ENCODE assay signal across 1 cellular context in the genomic region with DNA sequence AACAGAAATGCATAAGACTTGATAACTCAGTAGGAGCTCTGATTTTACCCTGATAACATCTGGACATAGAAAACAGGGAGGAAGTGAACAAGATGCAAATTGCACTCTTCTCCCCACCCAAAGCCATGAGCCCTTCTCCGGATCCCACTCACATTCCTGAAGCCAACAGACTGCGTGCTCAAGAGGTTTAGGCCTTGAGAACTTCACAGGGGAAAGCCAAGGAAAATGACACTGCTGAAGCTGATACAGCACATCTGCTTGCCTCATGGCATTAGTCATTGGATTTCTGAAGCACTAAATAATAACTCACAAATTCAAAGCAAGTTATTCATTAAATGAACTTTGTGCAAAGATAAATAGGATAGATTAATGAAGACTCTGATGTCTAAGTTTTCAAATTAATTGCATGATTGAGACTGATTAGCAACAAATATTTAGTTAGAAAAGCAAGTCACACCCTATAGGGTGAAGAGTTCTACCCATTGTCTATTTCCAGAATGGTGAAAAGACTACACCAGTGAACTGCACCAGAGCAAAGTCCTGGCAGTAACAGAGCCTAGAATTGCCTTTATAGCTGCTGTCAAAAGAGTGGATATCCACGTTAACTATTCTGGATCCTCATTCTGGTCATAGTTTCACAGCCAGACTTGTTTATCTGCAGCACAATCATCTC.
TF ChIP-seq lines count a peak whose summit lies in the region.

No MANE protein-coding gene starts in this region.

TF ChIP-seq in IMR-90, 13 proteins besides CTCF, POLR2A, EP300 and RAD21 (continued from another document):
- no peak for TF ChIP-seq RCOR1 (IDR thresholded peaks at IDR 0.05; ENCODE audit: insufficient replicate concordance, low read length)
- peak; percentile 48; the same call in 1 of the 2 replicates for TF ChIP-seq MXI1 (IDR thresholded peaks at IDR 0.05; ENCODE audit: borderline replicate concordance, low read depth, low read length)
- 0 out of 2 replicates have a peak, but pooled peaks have one; percentile 21 for TF ChIP-seq BHLHE40 (IDR thresholded peaks at IDR 0.05; ENCODE audit: low read depth, low read length)
- TF ChIP-seq USF2 (IDR thresholded peaks at IDR 0.05; ENCODE audit: low read depth, low read length): no peak
- TF ChIP-seq CEBPB (IDR thresholded peaks at IDR 0.05; ENCODE audit: low read depth, low read length): peak; percentile 64
- peak; percentile 79 for TF ChIP-seq NFE2L2 (IDR thresholded peaks at IDR 0.05; ENCODE audit: low read depth, low read length)
- no peak for TF ChIP-seq ELK1 (IDR thresholded peaks at IDR 0.05; ENCODE audit: borderline replicate concordance, low read depth, low read length)
TF ChIP-seq in IMR-90: peak in this region for 6.
